14 cellular contexts compared by ENCODE assay signal in the genomic region with DNA sequence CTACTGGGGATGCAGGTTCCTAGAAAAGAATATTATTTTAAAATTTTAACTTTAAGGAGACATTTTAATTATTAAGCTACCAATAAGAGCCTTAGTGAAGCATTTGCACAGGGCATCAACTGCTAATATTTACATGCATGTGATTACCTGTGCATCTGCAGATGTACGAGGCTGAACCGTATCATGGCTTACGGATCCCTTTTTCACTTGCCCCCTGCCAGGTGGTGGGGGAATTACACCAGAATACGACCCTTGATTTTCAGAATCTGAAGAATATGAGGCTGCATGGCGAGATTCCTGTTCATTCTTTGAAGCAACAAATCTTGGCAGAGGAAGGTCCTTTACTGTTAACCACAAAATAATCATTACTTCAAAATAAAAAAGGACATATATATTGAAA. TPM values are rescaled to one million over a fixed set of nuclear protein-coding genes. Genes with fewer than 3 reads are reported as not detected.
A peak's percentile ranks its signal among the peaks of the same experiment; 100 is the strongest.
DNase-seq lines count a peak whose midpoint lies in the region; ATAC-seq, FAIRE-seq and TF ChIP-seq lines count a peak whose summit lies in the region.
"Had no signal": no experiment of that assay in that cellular context is flagged by ENCODE, and none has a peak within 500 bp of the region (broad histone marks: within the 10 kb centered on the region; RNA-seq: fewer than 3 reads in every experiment).

No MANE protein-coding gene starts in this region.

- no peak overlapping the region for H3K4me2 ChIP-seq in HepG2 (ENCODE audit: low read depth, low read length)

- H3K9me3 ChIP-seq in HepG2 (ENCODE audit: low read length) (no peaks in the 10 kb centered on the region), right lobe of liver (no peaks in the 10 kb centered on the region), pancreas (no peaks in the 10 kb centered on the region)

- TF ChIP-seq POLR2A in HepG2 (IDR thresholded peaks at IDR 0.05; ENCODE audit: insufficient read depth in 1 of 2, low read depth in 2 of 2, low read length in 2 of 2) = no peak
- TF ChIP-seq POLR2A in right lobe of liver (IDR thresholded peaks at IDR 0.05) = no peak

- H3K4me3 ChIP-seq in HepG2 (replicated peaks in 1 of 3; ENCODE audit: insufficient read depth in 1 of 3, low read depth in 2 of 3, low read length in 3 of 3) = no peak overlapping the region
- no peak overlapping the region for H3K4me3 ChIP-seq in right lobe of liver
- no peak overlapping the region for H3K4me3 ChIP-seq in epithelial cell of esophagus (ENCODE audit: low read length)
- H3K4me3 ChIP-seq in pancreas = no peak overlapping the region
- H3K4me3 ChIP-seq: GM12878 had no signal

- POLR2A ChIA-PET in HepG2 (lab: Yijun Ruan, JAX) = no interaction called here

- 92% methylated on average over 5 of the region's 5 CpGs for WGBS in HepG2 (ENCODE audit: low lambda C conversion rate)
- 91% methylated on average over 5 of the region's 5 CpGs for WGBS in right lobe of liver (ENCODE audit: insufficient coverage, low coverage, low lambda C conversion rate, missing lambda C conversion rate)
- 95% methylated on average over 5 of the region's 5 CpGs for WGBS in pancreas, 2 donors

- FAIRE-seq in HepG2 (lab: Jason Lieb, UNC) (no peak), pancreas (lab: Jason Lieb, UNC) (no peak), GM19239 (lab: Jason Lieb, UNC) (no peak)

- H3K4me1 ChIP-seq in HepG2 (ENCODE audit: insufficient read depth, low read length) = peaks cover 4% of the 10 kb centered on the region; the same call in 1 of the 2 replicates
- H3K4me1 ChIP-seq in right lobe of liver = peaks cover 0 to 9% (median 0%) of the 10 kb centered on the region in 4 donors
- H3K4me1 ChIP-seq in pancreas = peaks cover 0 to 15% (median 12%) of the 10 kb centered on the region in 3 donors

- DNase-seq in HepG2 (ENCODE audit: low spot score) (peak; percentile 13), right lobe of liver (no peak), NCI-H226 (peak; percentile 6), epithelial cell of esophagus (ENCODE audit: low read depth) (peak; percentile 5), pancreas (no peak), GM19239 (ENCODE audit: insufficient read length, low spot score) (no peak), NCI-H510A (lab: John Stamatoyannopoulos, UW) (no peak), NCI-H1436 treated with DMSO at 0.1 percent for 48 hours (lab: John Stamatoyannopoulos, UW) (no peak)
- DNase-seq: activated CD4-positive, CD25-positive, alpha-beta regulatory T cell; immature natural killer cell; KBM-7; SHP77; stimulated activated CD4-positive, alpha-beta T cell treated with anti-CD3 and anti-CD28 coated beads, Interleukin-4, amount 100 ng/mL, for 24 hours had no signal

- no peak overlapping the region for H3K27ac ChIP-seq in HepG2 (ENCODE audit: extremely low read length, insufficient read depth, low read length)
- no peak overlapping the region for H3K27ac ChIP-seq in right lobe of liver
- H3K27ac ChIP-seq in pancreas = no peak overlapping the region

- TF ChIP-seq CTCF in HepG2 (CRISPR knock-in tag; IDR thresholded peaks at IDR 0.05) = no peak
- no peak for TF ChIP-seq CTCF in right lobe of liver (IDR thresholded peaks at IDR 0.05)
- no peak for TF ChIP-seq CTCF in epithelial cell of esophagus (IDR thresholded peaks at IDR 0.05; ENCODE audit: insufficient read depth, low read depth, low read length, missing control alignments)
- TF ChIP-seq CTCF in pancreas (IDR thresholded peaks at IDR 0.05) = no peak

- CTCF ChIA-PET in HepG2 (lab: Yijun Ruan, JAX; ENCODE audit: low intra/inter-chr PET ratio, low total read pairs) = no interaction called here

- H3K27me3 ChIP-seq in HepG2 (ENCODE audit: control insufficient read depth in 1 of 2, insufficient read depth in 2 of 2, low read length in 2 of 2) (no peaks in the 10 kb centered on the region), right lobe of liver (no peaks in the 10 kb centered on the region), pancreas (no peaks in the 10 kb centered on the region)

- no peak overlapping the region for H3K9ac ChIP-seq in HepG2 (ENCODE audit: insufficient read depth, low read depth, low read length)

- H4K20me1 ChIP-seq in HepG2 (ENCODE audit: insufficient read depth, low read length) = no peaks in the 10 kb centered on the region

- H3K36me3 ChIP-seq in HepG2 (replicated peaks in 1 of 2; ENCODE audit: control insufficient read depth in 1 of 2, insufficient read depth in 2 of 2, low read length in 2 of 2) (peaks cover 4 to 17% of the 10 kb centered on the region in 2 experiments; a peak in 4 of 5 replicates), right lobe of liver (peaks cover 0 to 45% (median 21%) of the 10 kb centered on the region in 4 donors), pancreas (peaks cover 0 to 9% (median 0%) of the 10 kb centered on the region in 3 donors)

- no TSS peak for BruUV-seq in HepG2 (replicated peaks; lab: Mats Ljungman, UMichigan)

- in situ Hi-C loops in HepG2 (cut with HindIII; ENCODE audit: extremely low pct_ligation_motif_present, low pct_unique_long_range_greater_than_20kb) = no loop called here

- ATAC-seq in HepG2 (peak; percentile 69), right lobe of liver (no peak), pancreas (no peak)
- ATAC-seq: GM12878 had no signal

- H3K79me2 ChIP-seq in HepG2 (ENCODE audit: insufficient read depth, low read length) = peaks cover 12% of the 10 kb centered on the region

- intact Hi-C loops in HepG2 (cut with micrococcal nuclease; ENCODE audit: unreplicated experiment) (loop anchor here (5.0 kb wide), 1 partner anchor 42 kb away; the partner anchor contains the start of gene REPS1), right lobe of liver (cut with DNase I) (no loop called here), pancreas (cut with DNase I) (no loop called here)

- H2AFZ ChIP-seq in HepG2 (ENCODE audit: low read length) = no peak overlapping the region

- no peak for TF ChIP-seq EP300 in HepG2 (IDR thresholded peaks at IDR 0.05; ENCODE audit: low read depth in 2 of 2, low read length in 2 of 2)
- TF ChIP-seq EP300 in HepG2 (CRISPR knock-in tag; IDR thresholded peaks at IDR 0.05; ENCODE audit: borderline replicate concordance) = no peak

- no peak for TF ChIP-seq RAD21 in HepG2 (CRISPR knock-in tag; IDR thresholded peaks at IDR 0.05)

TF ChIP-seq in HepG2, 621 proteins besides CTCF, POLR2A, EP300 and RAD21:
- TF ChIP-seq STAG1 (CRISPR knock-in tag; IDR thresholded peaks at IDR 0.05) = 0 out of 2 replicates have a peak, but pooled peaks have one; percentile 11
- TF ChIP-seq TGIF2 (CRISPR knock-in tag; IDR thresholded peaks at IDR 0.05) = no peak

RNA-seq across cellular contexts. Expression of gene REPS1, which starts 42.7 kb away (rescaled TPM):
- 36.7 and 38.3 TPM in 2 replicates for total RNA-seq in HepG2 (2016; rRNA removed; fragmentation: Illumina TruSeq; extraction: Trizol)
- total RNA-seq in HepG2 (2016; cell fraction: cytosol; rRNA removed; fragmentation: Illumina TruSeq; extraction: Trizol; ENCODE audit: low read depth) = 45.7 and 61.3 TPM in 2 replicates
- 37.3 and 38.7 TPM in 2 replicates for total RNA-seq in HepG2 (2016; cell fraction: insoluble cytoplasmic fraction; rRNA removed; fragmentation: Illumina TruSeq; extraction: Trizol)
- total RNA-seq in HepG2 (2016; cell fraction: membrane; rRNA removed; fragmentation: Illumina TruSeq; extraction: Trizol) = 33.6 and 33.7 TPM in 2 replicates
- 34.9 and 38.2 TPM in 2 replicates for total RNA-seq in HepG2 (2016; cell fraction: nucleus; rRNA removed; fragmentation: Illumina TruSeq; extraction: Trizol)
- polyA plus RNA-seq in HepG2 (2011; rRNA removed) = 35.2 and 36.4 TPM in 2 replicates
- 21.6 and 24.9 TPM in 2 replicates for polyA plus RNA-seq in HepG2 (2011; cell fraction: cytosol; rRNA removed)
- polyA plus RNA-seq in HepG2 (2011; cell fraction: nucleus; rRNA removed) = 28.2 and 29.2 TPM in 2 replicates
- polyA plus RNA-seq in HepG2 (2012) = 26.4 and 35.4 TPM in 2 replicates
- 7.0 and 8.2 TPM in 2 replicates for polyA plus RNA-seq in HepG2 (2016; cell fraction: cytosol; fragmentation: Illumina TruSeq; extraction: Trizol; ENCODE audit: low read depth)
- 42.5 and 47.8 TPM in 2 replicates for polyA plus RNA-seq in HepG2 (2016; cell fraction: insoluble cytoplasmic fraction; fragmentation: Illumina TruSeq; extraction: Trizol; ENCODE audit: low read depth)
- 24.4 and 27.4 TPM in 2 replicates for polyA plus RNA-seq in HepG2 (2016; cell fraction: membrane; fragmentation: Illumina TruSeq; extraction: Trizol; ENCODE audit: low read depth)
- polyA plus RNA-seq in HepG2 (2016; cell fraction: nucleus; fragmentation: Illumina TruSeq; extraction: Trizol; ENCODE audit: insufficient read depth, low read depth) = 43.8 and 46.7 TPM in 2 replicates
- 30.4 and 52.2 TPM in 2 replicates for polyA minus RNA-seq in HepG2 (2011; rRNA and poly(A)+ RNA removed; ENCODE audit: low replicate concordance)
- 23.2 and 35.8 TPM in 2 replicates for polyA minus RNA-seq in HepG2 (2011; cell fraction: cytosol; rRNA and poly(A)+ RNA removed)
- polyA minus RNA-seq in HepG2 (2011; cell fraction: nucleus; rRNA and poly(A)+ RNA removed) = 70.3 and 84.2 TPM in 2 replicates
- 10 to 100 TPM; 17.0 to 68.0 (median 34.0) TPM for total RNA-seq in right lobe of liver
- total RNA-seq in pancreas = 10 to 100 TPM; 16.1 to 24.0 (median 19.0) TPM
- 10 to 100 TPM; 14.1 to 26.2 TPM for polyA plus RNA-seq in pancreas

Comparison
In these comparisons a context has a peak if more than half of its experiments do, and no peak if none do; other contexts are left out.
1. DNase-seq: peak in HepG2 (single experiment), NCI-H226 (single experiment) and epithelial cell of esophagus (single experiment); none in right lobe of liver (0 of 3), pancreas (0 of 6), GM19239 (single experiment), NCI-H510A (single experiment) and NCI-H1436 treated with DMSO at 0.1 percent for 48 hours (single experiment).